ENCODE assay signal across 18 cellular contexts in genomic region chr7:3009086-3009485, GRCh38.
"Had no signal": no experiment of that assay in that cellular context is flagged by ENCODE, and none has a peak within 500 bp of the region (broad histone marks: within the 10 kb centered on the region; RNA-seq: fewer than 3 reads in every experiment).

No MANE protein-coding gene starts in this region.

- H3K27ac Mint-ChIP-seq: brain, neural progenitor cell had no signal

- H3K36me3 Mint-ChIP-seq: brain, neural progenitor cell had no signal

- H3K9ac ChIP-seq: neural progenitor cell had no signal

- H3K27ac ChIP-seq: esophagus squamous epithelium, neural progenitor cell, pancreas, stomach, thoracic aorta had no signal

- H3K36me3 ChIP-seq: esophagus squamous epithelium, neural progenitor cell, pancreas, stomach, thoracic aorta had no signal

- H3K4me1 ChIP-seq: esophagus squamous epithelium, neural progenitor cell, pancreas, stomach had no signal

- DNase-seq: activated CD4-positive, alpha-beta T cell treated with anti-CD3 and anti-CD28 coated beads, Interleukin-2, amount 50 U/mL, for 1 hour; activated T-cell treated with anti-CD3 and anti-CD28 coated beads, Interleukin-2, amount 50 U/mL, for 72 hours; amygdala; cerebellar nuclear complex; esophagus squamous epithelium; foreskin fibroblast; left colon; mammary epithelial cell; retina; stimulated activated CD4-positive, alpha-beta T cell treated with anti-CD3 and anti-CD28 coated beads, Interleukin-4, amount 100 ng/mL, for 1 hour; stimulated activated CD8-positive, alpha-beta memory T cell treated with anti-CD3 and anti-CD28 coated beads, Interleukin-4, amount 100 ng/mL, for 48 hours; stomach; T-helper 2 cell had no signal

- ATAC-seq: activated T-cell treated with anti-CD3 and anti-CD28 coated beads, Interleukin-2, amount 50 U/mL, for 72 hours; left colon; pancreas had no signal

- H3K27me3 Mint-ChIP-seq: activated naive CD8-positive, alpha-beta T cell had no signal

- H3K9me3 ChIP-seq: esophagus squamous epithelium, pancreas, thoracic aorta had no signal

- H3K9me3 Mint-ChIP-seq: activated T-cell treated with anti-CD3 and anti-CD28 coated beads, Interleukin-2, amount 50 U/mL, for 72 hours had no signal

- H3K27me3 ChIP-seq: neural progenitor cell, pancreas, stomach had no signal

- H3K4me3 ChIP-seq: esophagus squamous epithelium, neural progenitor cell, pancreas, stomach, thoracic aorta had no signal

- H3K4me3 Mint-ChIP-seq: activated naive CD8-positive, alpha-beta T cell; brain; neural progenitor cell had no signal
